16 cellular contexts compared by ENCODE assay signal in genomic region chr2:106996136-106996769, GRCh38.
DNase-seq lines count a peak whose midpoint lies in the region; ATAC-seq and TF ChIP-seq lines count a peak whose summit lies in the region.
"Had no signal": no experiment of that assay in that cellular context is flagged by ENCODE, and none has a peak within 500 bp of the region (broad histone marks: within the 10 kb centered on the region; RNA-seq: fewer than 3 reads in every experiment).

No MANE protein-coding gene starts in this region.

- peaks cover 5% of the 10 kb centered on the region for H3K9me3 Mint-ChIP-seq in glutamatergic neuron (ENCODE audit: unreplicated experiment)
- H3K9me3 Mint-ChIP-seq in activated T-helper 17 cell treated with anti-CD3 and anti-CD28 coated beads, Interleukin-2, amount 50 U/mL, for 72 hours, result peaks cover 5% of the 10 kb centered on the region
- H3K9me3 Mint-ChIP-seq: stimulated activated naive CD8-positive, alpha-beta T cell treated with anti-CD3 and anti-CD28 coated beads, Interleukin-15, amount 100 ng/mL, for 72 hours; T-helper 1 cell treated with Interleukin-12 subunit alpha and Interleukin-12 subunit beta and Interleukin-4 antibody, amounts not matched to agents 30 μg/mL and 1 μg/mL, for 36 hours had no signal

- 34 to 42% methylated on average over 7 to 11 of the region's 11 CpGs for WGBS in esophagus squamous epithelium, 2 donors

- H3K27me3 ChIP-seq in tibial artery, result no peaks in the 10 kb centered on the region
- H3K27me3 ChIP-seq in esophagus squamous epithelium, result no peaks in the 10 kb centered on the region
- H3K27me3 ChIP-seq: sigmoid colon had no signal

- peaks cover 6% of the 10 kb centered on the region for H3K4me1 Mint-ChIP-seq in glutamatergic neuron (ENCODE audit: low read depth, unreplicated experiment)
- no peaks in the 10 kb centered on the region for H3K4me1 Mint-ChIP-seq in activated T-helper 17 cell treated with anti-CD3 and anti-CD28 coated beads, Interleukin-2, amount 50 U/mL, for 72 hours
- H3K4me1 Mint-ChIP-seq: activated CD4-positive, alpha-beta T cell treated with anti-CD3 and anti-CD28 coated beads for 36 hours; IgD-negative memory B cell; stimulated activated naive CD8-positive, alpha-beta T cell treated with anti-CD3 and anti-CD28 coated beads, Interleukin-15, amount 100 ng/mL, for 72 hours had no signal

- no peak for ATAC-seq in activated T-helper 17 cell treated with anti-CD3 and anti-CD28 coated beads, Interleukin-2, amount 50 U/mL, for 72 hours (replicated peaks)
- ATAC-seq: activated CD4-positive, alpha-beta T cell treated with anti-CD3 and anti-CD28 coated beads for 36 hours; stimulated activated naive CD8-positive, alpha-beta T cell treated with anti-CD3 and anti-CD28 coated beads, Interleukin-15, amount 100 ng/mL, for 72 hours had no signal

- no peak for TF ChIP-seq POLR2A in esophagus squamous epithelium (IDR thresholded peaks at IDR 0.05)

- TF ChIP-seq CTCF in glutamatergic neuron (IDR thresholded peaks at IDR 0.05; ENCODE audit: partially characterized antibody, unreplicated experiment), result no peak
- no peak for TF ChIP-seq CTCF in tibial artery (IDR thresholded peaks at IDR 0.05)
- TF ChIP-seq CTCF in esophagus squamous epithelium (IDR thresholded peaks at IDR 0.05), result no peak

- DNase-seq in NCI-H2196 treated with DMSO at 0.1 percent for 48 hours (lab: John Stamatoyannopoulos, UW; ENCODE audit: unreplicated experiment) (peak; percentile 5), NCI-H2196 (lab: John Stamatoyannopoulos, UW; ENCODE audit: unreplicated experiment) (no peak), NCI-H510A (lab: John Stamatoyannopoulos, UW) (peak; percentile 69), glutamatergic neuron (no peak), tibial artery (no peak), HCEC 1CT (no peak), esophagus squamous epithelium (lab: John Stamatoyannopoulos, UW) (no peak)
- DNase-seq: activated CD4-positive, alpha-beta T cell treated with anti-CD3 and anti-CD28 coated beads for 36 hours; GOT3; NCI-H187 treated with DMSO at 0.1 percent for 48 hours; PC-9; sigmoid colon; stimulated activated naive CD8-positive, alpha-beta T cell treated with anti-CD3 and anti-CD28 coated beads, Interleukin-15, amount 100 ng/mL, for 72 hours had no signal

- H3K27ac Mint-ChIP-seq in glutamatergic neuron (ENCODE audit: unreplicated experiment), result peak overlapping the region; percentile 23
- no peak overlapping the region for H3K27ac Mint-ChIP-seq in activated T-helper 17 cell treated with anti-CD3 and anti-CD28 coated beads, Interleukin-2, amount 50 U/mL, for 72 hours
- H3K27ac Mint-ChIP-seq: activated CD4-positive, alpha-beta T cell treated with anti-CD3 and anti-CD28 coated beads for 36 hours; IgD-negative memory B cell; stimulated activated naive CD8-positive, alpha-beta T cell treated with anti-CD3 and anti-CD28 coated beads, Interleukin-15, amount 100 ng/mL, for 72 hours; T-helper 1 cell treated with Interleukin-12 subunit alpha and Interleukin-12 subunit beta and Interleukin-4 antibody, amounts not matched to agents 30 μg/mL and 1 μg/mL, for 36 hours had no signal

- no peaks in the 10 kb centered on the region for H3K36me3 Mint-ChIP-seq in glutamatergic neuron (ENCODE audit: unreplicated experiment)
- H3K36me3 Mint-ChIP-seq in activated T-helper 17 cell treated with anti-CD3 and anti-CD28 coated beads, Interleukin-2, amount 50 U/mL, for 72 hours (ENCODE audit: low read depth), result no peaks in the 10 kb centered on the region
- H3K36me3 Mint-ChIP-seq: IgD-negative memory B cell had no signal

- H3K9me3 ChIP-seq in tibial artery (no peaks in the 10 kb centered on the region), esophagus squamous epithelium (no peaks in the 10 kb centered on the region)
- H3K9me3 ChIP-seq: sigmoid colon had no signal

- no peak overlapping the region for H3K4me3 Mint-ChIP-seq in glutamatergic neuron (ENCODE audit: unreplicated experiment)
- no peak overlapping the region for H3K4me3 Mint-ChIP-seq in activated T-helper 17 cell treated with anti-CD3 and anti-CD28 coated beads, Interleukin-2, amount 50 U/mL, for 72 hours
- H3K4me3 Mint-ChIP-seq: activated CD4-positive, alpha-beta T cell treated with anti-CD3 and anti-CD28 coated beads for 36 hours; IgD-negative memory B cell; stimulated activated naive CD8-positive, alpha-beta T cell treated with anti-CD3 and anti-CD28 coated beads, Interleukin-15, amount 100 ng/mL, for 72 hours; T-helper 1 cell treated with Interleukin-12 subunit alpha and Interleukin-12 subunit beta and Interleukin-4 antibody, amounts not matched to agents 30 μg/mL and 1 μg/mL, for 36 hours had no signal

- H3K4me1 ChIP-seq in tibial artery (peaks cover 0 to 21% (median 13%) of the 10 kb centered on the region in 4 donors), esophagus squamous epithelium (peaks cover 0 to 5% (median 0%) of the 10 kb centered on the region in 3 donors)

- H3K36me3 ChIP-seq in tibial artery (no peaks in the 10 kb centered on the region), esophagus squamous epithelium (no peaks in the 10 kb centered on the region)
- H3K36me3 ChIP-seq: sigmoid colon had no signal

- H3K27me3 Mint-ChIP-seq in glutamatergic neuron (ENCODE audit: unreplicated experiment), result no peaks in the 10 kb centered on the region
- no peaks in the 10 kb centered on the region for H3K27me3 Mint-ChIP-seq in activated T-helper 17 cell treated with anti-CD3 and anti-CD28 coated beads, Interleukin-2, amount 50 U/mL, for 72 hours
- H3K27me3 Mint-ChIP-seq: IgD-negative memory B cell had no signal

- H3K4me3 ChIP-seq in tibial artery (peak overlapping the region in 1 of 2 donors; percentile 24), esophagus squamous epithelium (no peak overlapping the region)
- H3K4me3 ChIP-seq: PC-9, sigmoid colon had no signal

- H3K27ac ChIP-seq in tibial artery, result peak overlapping the region; percentile 32 to 50
- H3K27ac ChIP-seq in esophagus squamous epithelium, result no peak overlapping the region
- H3K27ac ChIP-seq: PC-9 had no signal

- intact Hi-C loops in tibial artery (cut with DNase I; ENCODE audit: low total_unique reads) (no loop called here), esophagus squamous epithelium (cut with DNase I) (no loop called here)

Comparison
In these comparisons a context has a peak if more than half of its experiments do, and no peak if none do; other contexts are left out.
1. DNase-seq: peak in NCI-H2196 treated with DMSO at 0.1 percent for 48 hours (single experiment) and NCI-H510A (single experiment); none in NCI-H2196 (single experiment), glutamatergic neuron (single experiment), tibial artery (0 of 2), HCEC 1CT (single experiment) and esophagus squamous epithelium (single experiment).
2. H3K27ac ChIP-seq: peak in tibial artery (2 of 2); none in esophagus squamous epithelium (0 of 4).